In the genomic region with DNA sequence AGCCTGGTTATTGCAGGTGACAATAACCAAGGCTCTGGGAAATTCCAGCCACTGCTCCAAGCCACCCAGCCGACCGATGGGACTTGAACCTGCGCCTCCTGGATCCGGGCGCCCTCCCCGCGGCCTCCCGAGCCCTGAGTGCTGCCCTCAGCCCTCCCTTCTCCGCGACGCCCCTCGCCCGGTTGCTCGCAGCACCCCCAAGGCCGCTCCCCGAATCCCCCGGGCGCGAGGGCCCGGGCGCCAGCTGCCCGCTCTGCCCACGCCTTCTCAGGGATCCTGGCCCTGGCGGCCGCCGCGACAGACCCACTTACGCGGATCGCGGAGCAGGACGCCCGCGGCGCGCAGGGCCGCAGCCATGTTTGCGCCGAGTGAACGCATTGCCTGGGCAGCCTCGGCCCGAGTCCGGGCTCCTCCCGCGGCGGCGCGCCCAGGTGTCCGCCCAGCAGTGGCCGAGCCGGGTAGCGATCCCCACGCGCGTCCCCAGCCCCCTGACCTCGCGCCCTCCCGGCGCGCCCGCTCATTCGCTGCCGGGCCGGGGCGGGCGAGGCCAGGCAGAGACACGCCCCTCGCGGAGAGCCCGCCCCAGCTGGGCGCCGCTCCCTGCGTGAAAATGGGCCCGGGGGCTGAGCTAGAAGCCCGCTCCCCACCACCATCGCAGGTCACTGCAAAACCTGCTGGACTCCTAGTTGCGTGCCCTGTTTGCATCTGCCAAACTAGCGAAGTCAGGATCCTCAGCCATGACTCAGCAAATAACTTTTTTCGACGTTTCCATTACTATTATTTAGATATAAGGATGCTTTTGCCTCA, we compare ENCODE assay signal across 8 cellular contexts. TPM values are rescaled to one million over a fixed set of nuclear protein-coding genes. Genes with fewer than 3 reads are reported as not detected.
DNase-seq lines count a peak whose midpoint lies in the region; ATAC-seq and TF ChIP-seq lines count a peak whose summit lies in the region.

A gene with protein sequence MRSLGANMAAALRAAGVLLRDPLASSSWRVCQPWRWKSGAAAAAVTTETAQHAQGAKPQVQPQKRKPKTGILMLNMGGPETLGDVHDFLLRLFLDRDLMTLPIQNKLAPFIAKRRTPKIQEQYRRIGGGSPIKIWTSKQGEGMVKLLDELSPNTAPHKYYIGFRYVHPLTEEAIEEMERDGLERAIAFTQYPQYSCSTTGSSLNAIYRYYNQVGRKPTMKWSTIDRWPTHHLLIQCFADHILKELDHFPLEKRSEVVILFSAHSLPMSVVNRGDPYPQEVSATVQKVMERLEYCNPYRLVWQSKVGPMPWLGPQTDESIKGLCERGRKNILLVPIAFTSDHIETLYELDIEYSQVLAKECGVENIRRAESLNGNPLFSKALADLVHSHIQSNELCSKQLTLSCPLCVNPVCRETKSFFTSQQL (minus strand): TSS at position 460 of the 807 bp plus-strand sequence. CDS start 82 bp downstream, at position 378.

- peaks cover 10% of the 10 kb centered on the region for H3K4me1 ChIP-seq in osteoblast (ENCODE audit: insufficient read depth, low read length)
- peaks cover 9% of the 10 kb centered on the region for H3K4me1 ChIP-seq in testis

- DNase-seq in EH (ENCODE audit: low read depth) (peak; percentile 79), glomerular endothelial cell (ENCODE audit: extremely low read depth, low read depth, low spot score) (no peak), osteoblast (ENCODE audit: insufficient read length, low spot score, missing footprints) (peak; percentile 96), testis (peak; percentile 85)
- peak; percentile 69 for DNase-seq in activated naive CD4-positive, alpha-beta T cell treated with anti-CD3 and anti-CD28 coated beads, Interleukin-2, amount 50 U/mL, for 16 hours

- intact Hi-C loops in testis (cut with DNase I; ENCODE audit: low total_unique reads), result no loop called here

- H3K36me3 ChIP-seq in osteoblast (ENCODE audit: insufficient read depth, low read length) (peaks cover 4% of the 10 kb centered on the region), testis (ENCODE audit: low read depth, missing control alignments) (no peaks in the 10 kb centered on the region)

- no peaks in the 10 kb centered on the region for H3K36me3 Mint-ChIP-seq in IgD-negative memory B cell

- H3K9me3 Mint-ChIP-seq in IgD-negative memory B cell, result no peaks in the 10 kb centered on the region

- peak within 1 kb of the TSS; percentile 98 for H2AFZ ChIP-seq in osteoblast (ENCODE audit: low read length)

- no peak for TF ChIP-seq CTCF in osteoblast (IDR thresholded peaks at IDR 0.05; ENCODE audit: extremely low read depth, low read depth, low read length)
- TF ChIP-seq CTCF in testis (IDR thresholded peaks at IDR 0.05), result no peak

- H3K4me3 Mint-ChIP-seq in IgD-negative memory B cell, result peak within 1 kb of the TSS; percentile 84 to 97 (median 90)

- peak within 1 kb of the TSS; percentile 99 for H3K4me2 ChIP-seq in osteoblast (ENCODE audit: insufficient read depth, low read length)

- H3K27me3 Mint-ChIP-seq in IgD-negative memory B cell, result no peaks in the 10 kb centered on the region

- peaks cover 9% of the 10 kb centered on the region for H3K79me2 ChIP-seq in osteoblast (ENCODE audit: insufficient read depth, low read length)

- no peaks in the 10 kb centered on the region for H3K9me3 ChIP-seq in osteoblast (ENCODE audit: low read depth, low read length)
- no peaks in the 10 kb centered on the region for H3K9me3 ChIP-seq in testis

- H3K4me1 Mint-ChIP-seq in IgD-negative memory B cell, result peaks cover 7 to 18% (median 10%) of the 10 kb centered on the region in 3 donors

- 0 to 1% methylated on average over 3 to 42 of the region's 80 CpGs for WGBS in testis, 2 donors

- peak within 1 kb of the TSS; percentile 13 to 89 (median 86) for H3K27ac Mint-ChIP-seq in IgD-negative memory B cell

- ATAC-seq in GM21528 (IDR thresholded peaks at IDR 0.05; ENCODE audit: low FRiP score, unreplicated experiment), result peak; percentile 97
- ATAC-seq in SK-N-SH treated with all-trans-retinoic acid at 6 μM for 48 hours, result peak; percentile 94

- H3K27me3 ChIP-seq in osteoblast (ENCODE audit: insufficient read depth, low read length) (no peaks in the 10 kb centered on the region), testis (no peaks in the 10 kb centered on the region)

- H3K4me3 ChIP-seq in osteoblast (ENCODE audit: insufficient read depth, low read length), result peak within 1 kb of the TSS; percentile 88
- H3K4me3 ChIP-seq in testis, result peak within 1 kb of the TSS; percentile 90 to 93

- TF ChIP-seq POLR2A in testis (IDR thresholded peaks at IDR 0.05), result peak; percentile 7

- peaks cover 2% of the 10 kb centered on the region for H4K20me1 ChIP-seq in osteoblast (ENCODE audit: insufficient read depth, low read length)

- peak within 1 kb of the TSS; percentile 59 for H3K27ac ChIP-seq in osteoblast (ENCODE audit: low read depth, low read length)
- H3K27ac ChIP-seq in testis, result peak within 1 kb of the TSS; percentile 83 to 90

TF ChIP-seq in SK-N-SH treated with all-trans-retinoic acid at 6 μM for 48 hours, 23 proteins besides CTCF, POLR2A, EP300 and RAD21:
- TF ChIP-seq ESRRG (CRISPR knock-in tag; IDR thresholded peaks at IDR 0.05) (no peak), ZFP30 (CRISPR knock-in tag; IDR thresholded peaks at IDR 0.05) (no peak), ZFP3 (CRISPR knock-in tag; IDR thresholded peaks at IDR 0.05) (0 out of 2 replicates have a peak, but pooled peaks have one; percentile 18)

RNA-seq across cellular contexts. Expression of the gene that starts here (rescaled TPM):
- polyA plus RNA-seq in IgD-negative memory B cell, result 13.2 TPM
- 29.2 and 38.2 TPM in 2 replicates for total RNA-seq in glomerular endothelial cell
- total RNA-seq in osteoblast, result 32.2 and 38.0 TPM in 2 replicates
- total RNA-seq in testis, result 10 to 100 TPM; 27.4 to 37.0 TPM
- 19.6 TPM for polyA plus RNA-seq in testis (ENCODE audit: insufficient read depth, low read depth, low replicate concordance)
